In genomic region chr1:61130338-61131000, GRCh38 we compare ENCODE assay signal across 1 cellular context.
TF ChIP-seq lines count a peak whose summit lies in the region.

No MANE protein-coding gene starts in this region.

TF ChIP-seq in HepG2, 621 proteins besides CTCF, POLR2A, EP300 and RAD21:
- TF ChIP-seq ZNF800 (CRISPR knock-in tag; IDR thresholded peaks at IDR 0.05) = no peak
- TF ChIP-seq BHLHE40 (IDR thresholded peaks at IDR 0.05; ENCODE audit: low read length) = no peak
- no peak for TF ChIP-seq ZNF264 (CRISPR knock-in tag; IDR thresholded peaks at IDR 0.05)
- no peak for TF ChIP-seq ZBTB26 (CRISPR knock-in tag; IDR thresholded peaks at IDR 0.05; ENCODE audit: borderline replicate concordance)
- no peak for TF ChIP-seq ZNF501 (CRISPR knock-in tag; IDR thresholded peaks at IDR 0.05)
- TF ChIP-seq ZNF614 (CRISPR knock-in tag; IDR thresholded peaks at IDR 0.05; ENCODE audit: borderline replicate concordance) = no peak
- TF ChIP-seq ISX (CRISPR knock-in tag; conservative IDR thresholded peaks at IDR 0.05) = no peak
- TF ChIP-seq ZNF251 (CRISPR knock-in tag; IDR thresholded peaks at IDR 0.05) = no peak
- TF ChIP-seq ZNF546 (CRISPR knock-in tag; conservative IDR thresholded peaks at IDR 0.05) = no peak
- TF ChIP-seq NR2F1 (CRISPR knock-in tag; IDR thresholded peaks at IDR 0.05) = no peak
- TF ChIP-seq ZNF567 (CRISPR knock-in tag; IDR thresholded peaks at IDR 0.05; ENCODE audit: borderline replicate concordance) = no peak
- no peak for TF ChIP-seq ZSCAN30 (CRISPR knock-in tag; IDR thresholded peaks at IDR 0.05)
- no peak for TF ChIP-seq CEBPB (IDR thresholded peaks at IDR 0.05; ENCODE audit: borderline replicate concordance, low read depth, low read length)
- TF ChIP-seq ZNF124 (CRISPR knock-in tag; IDR thresholded peaks at IDR 0.05) = no peak
